ENCODE assay signal across 11 cellular contexts in the genomic region with DNA sequence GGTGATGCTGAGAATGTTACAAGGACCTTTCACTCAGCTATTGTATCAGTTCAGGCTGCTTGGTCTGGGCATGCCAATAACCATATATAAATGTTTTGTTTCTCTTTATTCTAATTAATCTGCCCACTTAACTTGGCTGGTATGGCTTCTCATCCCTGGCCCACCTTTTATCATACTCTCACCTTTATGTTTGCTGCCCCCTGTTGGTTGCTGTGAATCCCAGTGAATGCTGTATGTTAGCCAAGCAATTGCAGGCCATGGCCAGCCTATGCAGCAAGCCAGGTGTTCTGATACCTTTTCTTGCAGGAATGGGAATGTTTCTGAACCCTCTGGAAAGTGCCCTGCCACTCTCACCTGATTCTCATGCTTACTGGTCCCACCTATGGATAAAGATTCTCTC. TPM values are rescaled to one million over a fixed set of nuclear protein-coding genes. Genes with fewer than 3 reads are reported as not detected.
DNase-seq lines count a peak whose midpoint lies in the region; ATAC-seq and TF ChIP-seq lines count a peak whose summit lies in the region.
"Had no signal": no experiment of that assay in that cellular context is flagged by ENCODE, and none has a peak within 500 bp of the region (broad histone marks: within the 10 kb centered on the region; RNA-seq: fewer than 3 reads in every experiment).

No MANE protein-coding gene starts in this region.

- no peak overlapping the region for H3K4me3 ChIP-seq in brain microvascular endothelial cell (ENCODE audit: low read depth, low read length)
- no peak overlapping the region for H3K4me3 ChIP-seq in coronary artery
- H3K4me3 ChIP-seq: dorsolateral prefrontal cortex, spleen had no signal

- H3K9me3 Mint-ChIP-seq in activated CD4-positive, alpha-beta T cell treated with anti-CD3 and anti-CD28 coated beads, Interleukin-2, amount 10 ng/mL, durations not matched to agents 24 days and 14 days = no peaks in the 10 kb centered on the region

- peak; percentile 61 for DNase-seq in activated CD4-positive, alpha-beta T cell treated with anti-CD3 and anti-CD28 coated beads, Interleukin-2, amount 10 ng/mL, durations not matched to agents 24 days and 14 days
- no peak for DNase-seq in activated CD4-positive, alpha-beta T cell treated with anti-CD3 and anti-CD28 coated beads for 1 hour
- DNase-seq in NAMALWA (ENCODE audit: low spot score) = peak; percentile 52
- DNase-seq in brain microvascular endothelial cell = no peak
- DNase-seq in renal cortical epithelial cell (ENCODE audit: low read depth) = peak; percentile 3
- no peak for DNase-seq in left cardiac atrium
- DNase-seq in AG08396 (ENCODE audit: low spot score) = no peak
- DNase-seq in coronary artery (ENCODE audit: low spot score) = no peak
- DNase-seq: dorsolateral prefrontal cortex, spleen had no signal

- H3K36me3 Mint-ChIP-seq in activated CD4-positive, alpha-beta T cell treated with anti-CD3 and anti-CD28 coated beads, Interleukin-2, amount 10 ng/mL, durations not matched to agents 24 days and 14 days (ENCODE audit: low read depth) = no peaks in the 10 kb centered on the region

- in situ Hi-C loops in brain microvascular endothelial cell (cut with HindIII; ENCODE audit: low pct_ligation_motif_present, low sequenced_read_pairs) = no loop called here

- H3K27me3 Mint-ChIP-seq in activated CD4-positive, alpha-beta T cell treated with anti-CD3 and anti-CD28 coated beads, Interleukin-2, amount 10 ng/mL, durations not matched to agents 24 days and 14 days = no peaks in the 10 kb centered on the region

- H3K27ac ChIP-seq in brain microvascular endothelial cell (no peak overlapping the region), coronary artery (no peak overlapping the region)
- H3K27ac ChIP-seq: dorsolateral prefrontal cortex, spleen had no signal

- intact Hi-C loops in activated CD4-positive, alpha-beta T cell treated with anti-CD3 and anti-CD28 coated beads, Interleukin-2, amount 10 ng/mL, durations not matched to agents 24 days and 14 days (cut with micrococcal nuclease) = no loop called here
- intact Hi-C loops in left cardiac atrium (cut with DNase I) = no loop called here

- no peaks in the 10 kb centered on the region for H3K4me1 Mint-ChIP-seq in activated CD4-positive, alpha-beta T cell treated with anti-CD3 and anti-CD28 coated beads, Interleukin-2, amount 10 ng/mL, durations not matched to agents 24 days and 14 days

- H3K4me3 Mint-ChIP-seq in activated CD4-positive, alpha-beta T cell treated with anti-CD3 and anti-CD28 coated beads, Interleukin-2, amount 10 ng/mL, durations not matched to agents 24 days and 14 days = no peak overlapping the region

- no peak overlapping the region for H3K27ac Mint-ChIP-seq in activated CD4-positive, alpha-beta T cell treated with anti-CD3 and anti-CD28 coated beads, Interleukin-2, amount 10 ng/mL, durations not matched to agents 24 days and 14 days

- no peaks in the 10 kb centered on the region for H3K36me3 ChIP-seq in brain microvascular endothelial cell (replicated peaks)
- H3K36me3 ChIP-seq: spleen had no signal

- H3K27me3 ChIP-seq in brain microvascular endothelial cell (replicated peaks) = no peaks in the 10 kb centered on the region
- H3K27me3 ChIP-seq: spleen had no signal

- no peak for ATAC-seq in left cardiac atrium

- TF ChIP-seq CTCF in brain microvascular endothelial cell (IDR thresholded peaks at IDR 0.05; ENCODE audit: low read depth, low read length, missing control alignments) (peak; percentile 53), coronary artery (IDR thresholded peaks at IDR 0.05) (no peak)

RNA-seq across cellular contexts. Expression of a gene that starts 54.6 kb away (rescaled TPM):
- total RNA-seq in activated CD4-positive, alpha-beta T cell treated with anti-CD3 and anti-CD28 coated beads, Interleukin-2, amount 10 ng/mL, durations not matched to agents 24 days and 14 days = not detected in 2 replicates
- 0.15 TPM in 1 of 2 replicates, not detected in the other for total RNA-seq in renal cortical epithelial cell
- 1 to 10 TPM; 1.4 to 1.5 TPM for total RNA-seq in left cardiac atrium
- total RNA-seq: RPMI7951 had no signal

Comparison
In these comparisons a context has a peak if more than half of its experiments do, and no peak if none do; other contexts are left out.
1. DNase-seq: peak in activated CD4-positive, alpha-beta T cell treated with anti-CD3 and anti-CD28 coated beads, Interleukin-2, amount 10 ng/mL, durations not matched to agents 24 days and 14 days (single experiment), NAMALWA (single experiment) and renal cortical epithelial cell (single experiment); none in activated CD4-positive, alpha-beta T cell treated with anti-CD3 and anti-CD28 coated beads for 1 hour (single experiment), brain microvascular endothelial cell (single experiment), left cardiac atrium (single experiment), AG08396 (single experiment) and coronary artery (single experiment).